ENCODE assay signal across 22 cellular contexts in genomic region chr4:111267786-111268185, GRCh38.
DNase-seq lines count a peak whose midpoint lies in the region; ATAC-seq, FAIRE-seq and TF ChIP-seq lines count a peak whose summit lies in the region.
"Had no signal": no experiment of that assay in that cellular context is flagged by ENCODE, and none has a peak within 500 bp of the region (broad histone marks: within the 10 kb centered on the region; RNA-seq: fewer than 3 reads in every experiment).

No MANE protein-coding gene starts in this region.

- no peak overlapping the region for H2AFZ ChIP-seq in HepG2 (ENCODE audit: low read length)
- 0 out of 2 replicates have a peak overlapping the region, but pooled peaks have one; percentile 19 for H2AFZ ChIP-seq in OCI-LY3 (ENCODE audit: low read depth, low read length)
- H2AFZ ChIP-seq in K562 (ENCODE audit: low read depth, low read length) = no peak overlapping the region

- 0% methylated on average over 2 of the region's 2 CpGs for WGBS in HepG2 (ENCODE audit: low lambda C conversion rate)
- WGBS in right lobe of liver (ENCODE audit: insufficient coverage, low coverage, low lambda C conversion rate, missing lambda C conversion rate) = 32% methylated on average over 2 of the region's 2 CpGs
- 0% methylated on average over 2 of the region's 2 CpGs for WGBS in K562 (ENCODE audit: insufficient coverage, low coverage, missing lambda C conversion rate)

- BruUV-seq in HepG2 (replicated peaks; lab: Mats Ljungman, UMichigan) = no TSS peak
- BruUV-seq in K562 (replicated peaks; lab: Mats Ljungman, UMichigan) = no TSS peak

- H3K4me2 ChIP-seq in HepG2 (ENCODE audit: low read depth, low read length) (no peak overlapping the region), OCI-LY3 (ENCODE audit: low read length) (peak overlapping the region; percentile 57), K562 (ENCODE audit: insufficient read depth, low read length) (no peak overlapping the region)
- H3K4me2 ChIP-seq: A549; BLaER1 treated with 17β-estradiol and CSF1 and Interleukin-3, amounts not matched to agents 10 nM and 100 nM had no signal

- TF ChIP-seq CTCF in HepG2 (CRISPR knock-in tag; IDR thresholded peaks at IDR 0.05) = no peak
- no peak for TF ChIP-seq CTCF in right lobe of liver (IDR thresholded peaks at IDR 0.05)
- no peak for TF ChIP-seq CTCF in OCI-LY3 (IDR thresholded peaks at IDR 0.05; ENCODE audit: low read depth, low read length)
- TF ChIP-seq CTCF in K562 (IDR thresholded peaks at IDR 0.05 in 2 of 3, conservative IDR thresholded peaks at IDR 0.05 in 1 of 3; ENCODE audit: insufficient read depth in 2 of 3, low read depth in 1 of 3, low read length in 3 of 3) = no peak

- CTCF ChIA-PET in HepG2 (lab: Yijun Ruan, JAX; ENCODE audit: low intra/inter-chr PET ratio, low total read pairs) (no interaction called here), K562 (lab: Yijun Ruan, JAX; ENCODE audit: low intra/inter-chr PET ratio) (no interaction called here)

- TF ChIP-seq RAD21 in HepG2 (CRISPR knock-in tag; IDR thresholded peaks at IDR 0.05) (no peak), K562 (CRISPR knock-in tag; conservative IDR thresholded peaks at IDR 0.05 in 1 of 2, IDR thresholded peaks at IDR 0.05 in 1 of 2) (no peak)

- no peak for TF ChIP-seq POLR2A in HepG2 (IDR thresholded peaks at IDR 0.05; ENCODE audit: insufficient read depth in 1 of 2, low read depth in 2 of 2, low read length in 2 of 2)
- no peak for TF ChIP-seq POLR2A in right lobe of liver (IDR thresholded peaks at IDR 0.05)
- no peak for TF ChIP-seq POLR2A in K562 (conservative IDR thresholded peaks at IDR 0.05)

- TF ChIP-seq EP300 in HepG2 (IDR thresholded peaks at IDR 0.05; ENCODE audit: low read depth in 2 of 2, low read length in 2 of 2) (no peak), HepG2 (CRISPR knock-in tag; IDR thresholded peaks at IDR 0.05; ENCODE audit: borderline replicate concordance) (no peak), K562 (IDR thresholded peaks at IDR 0.05; ENCODE audit: low read length) (no peak)

- H3K36me3 ChIP-seq in HepG2 (replicated peaks in 1 of 2; ENCODE audit: control insufficient read depth in 1 of 2, insufficient read depth in 2 of 2, low read length in 2 of 2) (no peaks in the 10 kb centered on the region), right lobe of liver (no peaks in the 10 kb centered on the region), OCI-LY3 (replicated peaks; ENCODE audit: low read depth, low read length) (no peaks in the 10 kb centered on the region), K562 (ENCODE audit: control insufficient read depth, insufficient read depth, low read length) (no peaks in the 10 kb centered on the region)
- H3K36me3 ChIP-seq: BLaER1 treated with 17β-estradiol and CSF1 and Interleukin-3, amounts not matched to agents 10 nM and 100 nM had no signal

- H3K9me3 ChIP-seq in HepG2 (ENCODE audit: low read length) = no peaks in the 10 kb centered on the region
- H3K9me3 ChIP-seq in right lobe of liver = no peaks in the 10 kb centered on the region
- H3K9me3 ChIP-seq in OCI-LY3 (ENCODE audit: insufficient read depth, low read length) = no peaks in the 10 kb centered on the region
- no peaks in the 10 kb centered on the region for H3K9me3 ChIP-seq in K562 (replicated peaks; ENCODE audit: control insufficient read depth, insufficient read depth, low read depth, low read length)
- H3K9me3 ChIP-seq: A549; BLaER1 treated with 17β-estradiol and CSF1 and Interleukin-3, amounts not matched to agents 10 nM and 100 nM; Caco-2 had no signal

- H4K20me1 ChIP-seq in HepG2 (ENCODE audit: insufficient read depth, low read length) = no peaks in the 10 kb centered on the region
- no peaks in the 10 kb centered on the region for H4K20me1 ChIP-seq in OCI-LY3 (ENCODE audit: insufficient read depth, low read length)
- H4K20me1 ChIP-seq in K562 (replicated peaks; ENCODE audit: control insufficient read depth, insufficient read depth, low read length) = no peaks in the 10 kb centered on the region
- H4K20me1 ChIP-seq: BLaER1 treated with 17β-estradiol and CSF1 and Interleukin-3, amounts not matched to agents 10 nM and 100 nM had no signal

- no peak for DNase-seq in HepG2 (ENCODE audit: low spot score)
- no peak for DNase-seq in right lobe of liver
- DNase-seq in K562 (ENCODE audit: extremely low read depth in 1 of 4, low spot score in 3 of 4) = no peak
- DNase-seq in stimulated activated CD4-positive, alpha-beta T cell treated with anti-CD3 and anti-CD28 coated beads, Interleukin-1b, Interleukin-23, amount 100 ng/mL, for 48 hours = no peak
- DNase-seq in islet precursor cell = no peak
- no peak for DNase-seq in LoVo (ENCODE audit: low spot score)
- DNase-seq: AML-193; Caco-2; Calu3; CD4-positive, alpha-beta T cell; CD8-positive, alpha-beta T cell; DMS79 treated with DMSO at 0.1 percent for 48 hours; GF-D8 had no signal

- POLR2A ChIA-PET in HepG2 (lab: Yijun Ruan, JAX) (no interaction called here), K562 (lab: Yijun Ruan, JAX) (interaction anchor here (0.6 kb wide), 1 partner anchor 41 kb away, joined by 3 read pairs; no protein-coding TSS in a partner anchor)

- H3K4me1 ChIP-seq in HepG2 (ENCODE audit: insufficient read depth, low read length) (no peaks in the 10 kb centered on the region), right lobe of liver (no peaks in the 10 kb centered on the region), OCI-LY3 (ENCODE audit: low read length) (peaks cover 40% of the 10 kb centered on the region), K562 (replicated peaks in 1 of 2; ENCODE audit: control insufficient read depth in 2 of 2, insufficient read depth in 2 of 2, low read length in 2 of 2) (no peaks in the 10 kb centered on the region)
- H3K4me1 ChIP-seq: A549 had no signal

- no peak overlapping the region for H3K9ac ChIP-seq in HepG2 (ENCODE audit: insufficient read depth, low read depth, low read length)
- H3K9ac ChIP-seq in OCI-LY3 (ENCODE audit: low read length) = no peak overlapping the region
- no peak overlapping the region for H3K9ac ChIP-seq in K562 (ENCODE audit: insufficient read depth in 1 of 2, low read depth in 2 of 2, low read length in 2 of 2)
- H3K9ac ChIP-seq: BLaER1 treated with 17β-estradiol and CSF1 and Interleukin-3, amounts not matched to agents 10 nM and 100 nM had no signal

- ATAC-seq in HepG2 (no peak), right lobe of liver (no peak), K562 (no peak)
- ATAC-seq: A549; CD8-positive, alpha-beta T cell had no signal

- H3K27me3 ChIP-seq in HepG2 (ENCODE audit: control insufficient read depth in 1 of 2, insufficient read depth in 2 of 2, low read length in 2 of 2) (no peaks in the 10 kb centered on the region; a peak in 1 of 5 replicates), right lobe of liver (no peaks in the 10 kb centered on the region), OCI-LY3 (ENCODE audit: low read depth, low read length) (no peaks in the 10 kb centered on the region), K562 (ENCODE audit: control insufficient read depth in 2 of 2, insufficient read depth in 2 of 2, low read length in 2 of 2) (no peaks in the 10 kb centered on the region)
- H3K27me3 ChIP-seq: BLaER1 treated with 17β-estradiol and CSF1 and Interleukin-3, amounts not matched to agents 10 nM and 100 nM had no signal

- H3K4me3 ChIP-seq in HepG2 (replicated peaks in 1 of 3; ENCODE audit: insufficient read depth in 1 of 3, low read depth in 2 of 3, low read length in 3 of 3) (no peak overlapping the region), right lobe of liver (no peak overlapping the region), OCI-LY3 (ENCODE audit: low read length) (no peak overlapping the region), K562 (no peak overlapping the region)
- H3K4me3 ChIP-seq: A549; BLaER1 treated with 17β-estradiol and CSF1 and Interleukin-3, amounts not matched to agents 10 nM and 100 nM had no signal

- FAIRE-seq in HepG2 (lab: Jason Lieb, UNC) (no peak), K562 (lab: Jason Lieb, UNC) (no peak)
- FAIRE-seq: A549, D721Med, G401.6, GM12892, GM18507 had no signal

- H3K79me2 ChIP-seq in HepG2 (ENCODE audit: insufficient read depth, low read length) (no peaks in the 10 kb centered on the region), OCI-LY3 (ENCODE audit: low read length) (no peaks in the 10 kb centered on the region), K562 (ENCODE audit: control insufficient read depth, insufficient read depth, low read length) (no peaks in the 10 kb centered on the region)

- no peak overlapping the region for H3K27ac ChIP-seq in HepG2 (ENCODE audit: extremely low read length, insufficient read depth, low read length)
- no peak overlapping the region for H3K27ac ChIP-seq in right lobe of liver
- H3K27ac ChIP-seq in OCI-LY3 (ENCODE audit: low read length) = no peak overlapping the region
- no peak overlapping the region for H3K27ac ChIP-seq in K562 (ENCODE audit: extremely low read depth, low read depth, low read length)
- H3K27ac ChIP-seq: 22Rv1; A549; BLaER1 treated with 17β-estradiol and CSF1 and Interleukin-3, amounts not matched to agents 10 nM and 100 nM; C4-2B had no signal

- intact Hi-C loops in HepG2 (cut with micrococcal nuclease; ENCODE audit: unreplicated experiment) = no loop called here
- intact Hi-C loops in right lobe of liver (cut with DNase I) = no loop called here
- intact Hi-C loops in K562 (cut with micrococcal nuclease) = no loop called here

- H3K9me1 ChIP-seq in K562 (ENCODE audit: control insufficient read depth, insufficient read depth, low read length) = no peaks in the 10 kb centered on the region

- in situ Hi-C loops in HepG2 (cut with HindIII; ENCODE audit: extremely low pct_ligation_motif_present, low pct_unique_long_range_greater_than_20kb) = no loop called here
- in situ Hi-C loops in K562 (cut with MboI) = no loop called here

TF ChIP-seq in HepG2, 621 proteins besides CTCF, POLR2A, EP300 and RAD21 (continues in another document):
- no peak for TF ChIP-seq HNRNPH1 (optimal IDR thresholded peaks at IDR 0.05; ENCODE audit: low read depth, low read length)
- peak; percentile 78; the same call in 1 of the 2 replicates for TF ChIP-seq RAD51 (IDR thresholded peaks at IDR 0.05; ENCODE audit: borderline replicate concordance)
- TF ChIP-seq HNRNPUL1 (IDR thresholded peaks at IDR 0.05; ENCODE audit: low read depth, low read length) = no peak
- no peak for TF ChIP-seq NFIB (CRISPR knock-in tag; IDR thresholded peaks at IDR 0.05; ENCODE audit: borderline replicate concordance)
- TF ChIP-seq STAT5B (CRISPR knock-in tag; IDR thresholded peaks at IDR 0.05) = no peak

TF ChIP-seq in K562, 482 proteins besides CTCF, POLR2A, EP300 and RAD21 (continues in another document):
- no peak for TF ChIP-seq TGIF2 (CRISPR knock-in tag; IDR thresholded peaks at IDR 0.05)

Comparison
In these comparisons a context has a peak if more than half of its experiments do, and no peak if none do; other contexts are left out.
1. Of the 241 proteins assayed by ChIP-seq in both HepG2 and K562: peak only in HepG2: RAD51; only in K562: TFE3; in both: none; in neither: 239.